In genomic region chr2:47354013-47354816, GRCh38 we compare ENCODE assay signal across 12 cellular contexts. TPM values are rescaled to one million over a fixed set of nuclear protein-coding genes. Genes with fewer than 3 reads are reported as not detected.
DNase-seq lines count a peak whose midpoint lies in the region; ATAC-seq and TF ChIP-seq lines count a peak whose summit lies in the region.
"Had no signal": no experiment of that assay in that cellular context is flagged by ENCODE, and none has a peak within 500 bp of the region (broad histone marks: within the 10 kb centered on the region; RNA-seq: fewer than 3 reads in every experiment).

No MANE protein-coding gene starts in this region.

- no peak overlapping the region for H2BK120ac ChIP-seq in H9 (ENCODE audit: low read depth, low read length, poor library complexity, severe bottlenecking)

- no peaks in the 10 kb centered on the region for H3K9me3 ChIP-seq in H9 (ENCODE audit: control insufficient read depth, low read depth, low read length)

- H4K5ac ChIP-seq in H9 (ENCODE audit: insufficient read length, low read depth, low read length), result no peak overlapping the region

- TF ChIP-seq CTCF in HFFc6 (IDR thresholded peaks at IDR 0.05) (no peak), H9 (conservative IDR thresholded peaks at IDR 0.05) (no peak)

- H3K23ac ChIP-seq in H9 (ENCODE audit: insufficient read length, low read depth, low read length), result no peak overlapping the region

- H3K56ac ChIP-seq in H9 (ENCODE audit: insufficient read length, low read depth, low read length), result no peak overlapping the region

- WGBS in H9 (ENCODE audit: extremely low coverage, insufficient read length, low lambda C conversion rate), result no CpG with 5 or more reads among the region's 11 CpGs

- ATAC-seq in stimulated activated effector memory CD8-positive, alpha-beta T cell treated with anti-CD3 and anti-CD28 coated beads, Interleukin-12 subunit alpha, Interleukin-12 subunit beta, amount 100 ng/mL, for 72 hours, result peak; percentile 16
- ATAC-seq in HG03521 (IDR thresholded peaks at IDR 0.05; ENCODE audit: unreplicated experiment) (no peak), GM18505 (IDR thresholded peaks at IDR 0.05; ENCODE audit: unreplicated experiment) (no peak)

- no peak overlapping the region for H4K8ac ChIP-seq in H9 (replicated peaks; ENCODE audit: insufficient read length, low read depth, low read length)

- H3K4ac ChIP-seq in H9 (ENCODE audit: low read depth, low read length), result no peak overlapping the region

- no peak overlapping the region for H3K27ac ChIP-seq in H9 (ENCODE audit: insufficient read length, low read depth, low read length)
- H3K27ac ChIP-seq: HL-60, parathyroid adenoma had no signal

- H3K4me1 Mint-ChIP-seq in HFFc6 (ENCODE audit: low read depth), result peaks cover 34% of the 10 kb centered on the region
- no peaks in the 10 kb centered on the region for H3K4me1 Mint-ChIP-seq in stimulated activated effector memory CD8-positive, alpha-beta T cell treated with anti-CD3 and anti-CD28 coated beads, Interleukin-12 subunit alpha, Interleukin-12 subunit beta, amount 100 ng/mL, for 72 hours
- peaks cover 7 to 17% of the 10 kb centered on the region in 2 experiments for H3K4me1 Mint-ChIP-seq in H9

- TF ChIP-seq POLR2A in GM18505 (IDR thresholded peaks at IDR 0.05; ENCODE audit: borderline replicate concordance, extremely low read depth, insufficient read depth, insufficient read length), result no peak

- no peak overlapping the region for H3T11ph ChIP-seq in H9 (ENCODE audit: low read length)

- H3K27me3 Mint-ChIP-seq in HFFc6 (ENCODE audit: insufficient read depth) (no peaks in the 10 kb centered on the region), H9 (ENCODE audit: low read depth) (peaks cover 9% of the 10 kb centered on the region)

- no peaks in the 10 kb centered on the region; the same call in 1 of the 2 replicates for H3K4me1 ChIP-seq in H9 (ENCODE audit: insufficient read depth, low read length)
- H3K4me1 ChIP-seq: parathyroid adenoma had no signal

- H3K9me3 Mint-ChIP-seq in HFFc6, result no peaks in the 10 kb centered on the region
- no peaks in the 10 kb centered on the region for H3K9me3 Mint-ChIP-seq in stimulated activated effector memory CD8-positive, alpha-beta T cell treated with anti-CD3 and anti-CD28 coated beads, Interleukin-12 subunit alpha, Interleukin-12 subunit beta, amount 100 ng/mL, for 72 hours
- H3K9me3 Mint-ChIP-seq in H9, result no peaks in the 10 kb centered on the region; a peak in 1 of 5 replicates

- H3K23me2 ChIP-seq in H9 (ENCODE audit: insufficient read length, low read depth, low read length, poor library complexity, severe bottlenecking), result no peaks in the 10 kb centered on the region

- DNase-seq in HFFc6 (peak; percentile 43), T1000 (lab: John Stamatoyannopoulos, UW) (peak; percentile 13), iPS-NIHi7 (ENCODE audit: extremely low spot score) (peak; percentile 13), H9 (no peak)
- no peak for DNase-seq in stimulated activated effector memory CD8-positive, alpha-beta T cell treated with anti-CD3 and anti-CD28 coated beads, Interleukin-12 subunit alpha, Interleukin-12 subunit beta, amount 100 ng/mL, for 72 hours (ENCODE audit: low spot score in 2 of 2)
- DNase-seq: activated CD4-positive, CD25-positive, alpha-beta regulatory T cell; effector memory CD4-positive, alpha-beta T cell; NCI-H1436 treated with DMSO at 0.1 percent for 48 hours had no signal

- H2BK5ac ChIP-seq in H9 (ENCODE audit: insufficient read length, low read length), result no peak overlapping the region

- H2BK12ac ChIP-seq in H9 (ENCODE audit: insufficient read length, low read depth, low read length), result no peak overlapping the region

- no peaks in the 10 kb centered on the region for H3K27me3 ChIP-seq in H9 (ENCODE audit: insufficient read depth, low read length)

- H2BK20ac ChIP-seq in H9 (ENCODE audit: low read depth, low read length, poor library complexity, severe bottlenecking), result no peak overlapping the region

- H3K4me3 Mint-ChIP-seq in HFFc6 (peak overlapping the region; percentile 34; the same call in 1 of the 2 replicates), H9 (no peak overlapping the region)
- no peak overlapping the region for H3K4me3 Mint-ChIP-seq in stimulated activated effector memory CD8-positive, alpha-beta T cell treated with anti-CD3 and anti-CD28 coated beads, Interleukin-12 subunit alpha, Interleukin-12 subunit beta, amount 100 ng/mL, for 72 hours

- H3K4me2 ChIP-seq in H9 (ENCODE audit: insufficient read depth, insufficient read length, low read length), result no peak overlapping the region

- no peak overlapping the region for H2AFZ ChIP-seq in H9 (ENCODE audit: low read length)
- H2AFZ ChIP-seq: parathyroid adenoma had no signal

- H3K18ac ChIP-seq in H9 (ENCODE audit: insufficient read length, low read depth, low read length), result no peak overlapping the region

- H3K27ac Mint-ChIP-seq in HFFc6 (peak overlapping the region; percentile 69), H9 (peak overlapping the region in 1 of 3 experiments; percentile 85; a peak in 1 of 7 replicates)
- no peak overlapping the region for H3K27ac Mint-ChIP-seq in stimulated activated effector memory CD8-positive, alpha-beta T cell treated with anti-CD3 and anti-CD28 coated beads, Interleukin-12 subunit alpha, Interleukin-12 subunit beta, amount 100 ng/mL, for 72 hours

- H3K14ac ChIP-seq in H9 (ENCODE audit: insufficient read depth, low read length), result no peak overlapping the region

- no peak overlapping the region for H4K91ac ChIP-seq in H9 (ENCODE audit: insufficient read length, low read depth, low read length)

- H2AK5ac ChIP-seq in H9 (ENCODE audit: insufficient read length, low read length), result no peak overlapping the region

- H2BK15ac ChIP-seq in H9 (ENCODE audit: low read depth, low read length), result no peak overlapping the region

- H3K36me3 Mint-ChIP-seq in HFFc6 (ENCODE audit: low read depth) (no peaks in the 10 kb centered on the region), H9 (ENCODE audit: insufficient read depth in 1 of 3, low read depth in 3 of 3) (no peaks in the 10 kb centered on the region)
- no peaks in the 10 kb centered on the region for H3K36me3 Mint-ChIP-seq in stimulated activated effector memory CD8-positive, alpha-beta T cell treated with anti-CD3 and anti-CD28 coated beads, Interleukin-12 subunit alpha, Interleukin-12 subunit beta, amount 100 ng/mL, for 72 hours

- H4K20me1 ChIP-seq in H9 (ENCODE audit: control insufficient read depth, insufficient read depth, insufficient read length), result no peaks in the 10 kb centered on the region

- H3K9ac ChIP-seq in H9 (ENCODE audit: extremely low read depth, insufficient read length, low read length), result no peak overlapping the region
- H3K9ac ChIP-seq: parathyroid adenoma had no signal

- H3K79me1 ChIP-seq in H9 (ENCODE audit: insufficient read depth, low read depth, low read length, poor library complexity, severe bottlenecking), result no peaks in the 10 kb centered on the region

- no peaks in the 10 kb centered on the region for H3K79me2 ChIP-seq in H9 (ENCODE audit: insufficient read depth, low read length)
- H3K79me2 ChIP-seq: parathyroid adenoma had no signal

RNA-seq across cellular contexts. Expression of gene EPCAM, which starts 14.9 kb away (rescaled TPM):
- under 1 TPM; 0.21 to 0.74 (median 0.39) TPM for total RNA-seq in HFFc6 (2021; fragmentation: NEBNext Ultra II Directional; extraction: Animal tissue kit (Norgen Biotek cat#: 25700))
- 188 and 203 TPM in 2 replicates for total RNA-seq in H9 (2021)

RNA-seq across cellular contexts. Expression of gene MSH2, which starts 48.7 kb away (rescaled TPM):
- 10 to 100 TPM; 14.4 to 22.0 (median 20.5) TPM for total RNA-seq in HFFc6 (2021; fragmentation: NEBNext Ultra II Directional; extraction: Animal tissue kit (Norgen Biotek cat#: 25700))
- total RNA-seq in H9 (2021), result 139 and 140 TPM in 2 replicates

Comparison
In these comparisons a context has a peak if more than half of its experiments do, and no peak if none do; other contexts are left out.
1. DNase-seq: peak in HFFc6 (single experiment), T1000 (single experiment) and iPS-NIHi7 (single experiment); none in stimulated activated effector memory CD8-positive, alpha-beta T cell treated with anti-CD3 and anti-CD28 coated beads, Interleukin-12 subunit alpha, Interleukin-12 subunit beta, amount 100 ng/mL, for 72 hours (0 of 2) and H9 (single experiment).
2. RNA of gene EPCAM, which starts 14.9 kb away (total RNA-seq): 188 to 203 TPM in H9; 0.21 to 0.74 TPM in HFFc6; every median in the first group is over 100 times any median in the second.